ENCODE assay signal across 17 cellular contexts in the genomic region with DNA sequence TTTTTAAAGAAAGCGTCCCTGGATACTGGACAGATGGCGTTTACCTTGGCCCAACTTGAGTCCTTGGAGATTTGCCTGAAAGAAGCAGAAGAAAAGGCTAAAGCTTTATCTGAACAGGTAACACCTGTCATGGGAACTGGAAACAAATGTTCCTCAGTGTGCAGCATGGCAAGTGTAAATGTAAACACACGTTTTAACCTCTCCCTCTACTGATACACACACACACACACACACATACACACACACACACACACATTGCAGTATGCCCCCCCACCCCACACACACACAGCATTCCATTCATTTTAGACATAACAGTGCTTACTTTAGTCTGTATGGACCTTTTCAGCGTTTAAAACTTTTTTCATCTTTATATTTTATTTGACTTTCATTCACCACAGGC. TPM values are rescaled to one million over a fixed set of nuclear protein-coding genes. Genes with fewer than 3 reads are reported as not detected.
DNase-seq lines count a peak whose midpoint lies in the region; ATAC-seq and TF ChIP-seq lines count a peak whose summit lies in the region.
"Had no signal": no experiment of that assay in that cellular context is flagged by ENCODE, and none has a peak within 500 bp of the region (broad histone marks: within the 10 kb centered on the region; RNA-seq: fewer than 3 reads in every experiment).

No MANE protein-coding gene starts in this region.

- H3K4me1 Mint-ChIP-seq in WTC11, result peaks cover 29% of the 10 kb centered on the region
- no peaks in the 10 kb centered on the region for H3K4me1 Mint-ChIP-seq in activated T-helper 17 cell treated with anti-CD3 and anti-CD28 coated beads, Interleukin-2, amount 50 U/mL, for 72 hours

- no peaks in the 10 kb centered on the region; the same call in 1 of the 2 replicates for H3K9me3 Mint-ChIP-seq in WTC11
- H3K9me3 Mint-ChIP-seq in activated T-helper 17 cell treated with anti-CD3 and anti-CD28 coated beads, Interleukin-2, amount 50 U/mL, for 72 hours, result no peaks in the 10 kb centered on the region

- 0 out of 2 replicates have a peak, but pooled peaks cover 3% of the 10 kb centered on the region for H3K36me3 Mint-ChIP-seq in WTC11
- no peaks in the 10 kb centered on the region for H3K36me3 Mint-ChIP-seq in activated T-helper 17 cell treated with anti-CD3 and anti-CD28 coated beads, Interleukin-2, amount 50 U/mL, for 72 hours (ENCODE audit: low read depth)

- H3K4me3 ChIP-seq in AG10803 (ENCODE audit: low read length) (no peak overlapping the region), LNCaP clone FGC (ENCODE audit: low read depth, low read length) (no peak overlapping the region), left lung (no peak overlapping the region)
- H3K4me3 ChIP-seq: testis had no signal

- TF ChIP-seq CTCF in AG10803 (conservative IDR thresholded peaks at IDR 0.05; ENCODE audit: low read length), result no peak
- TF ChIP-seq CTCF in LNCaP clone FGC (IDR thresholded peaks at IDR 0.05; ENCODE audit: control insufficient read depth, extremely low read depth, insufficient read depth), result no peak
- no peak for TF ChIP-seq CTCF in left lung (IDR thresholded peaks at IDR 0.05)
- no peak for TF ChIP-seq CTCF in WTC11 (IDR thresholded peaks at IDR 0.05)

- ATAC-seq in left lung (peak; percentile 69), WTC11 (no peak), GM18909 (IDR thresholded peaks at IDR 0.05; ENCODE audit: poor library complexity, unreplicated experiment) (no peak)
- no peak for ATAC-seq in activated T-helper 17 cell treated with anti-CD3 and anti-CD28 coated beads, Interleukin-2, amount 50 U/mL, for 72 hours (replicated peaks)

- no peaks in the 10 kb centered on the region for H3K4me1 ChIP-seq in left lung
- H3K4me1 ChIP-seq: testis had no signal

- H3K4me3 Mint-ChIP-seq in WTC11, result no peak overlapping the region
- H3K4me3 Mint-ChIP-seq in activated T-helper 17 cell treated with anti-CD3 and anti-CD28 coated beads, Interleukin-2, amount 50 U/mL, for 72 hours, result no peak overlapping the region

- DNase-seq in AG10803 (ENCODE audit: low read depth) (peak; percentile 49), LNCaP clone FGC (ENCODE audit: low read depth) (peak; percentile 94), astrocyte of the hippocampus (ENCODE audit: low read depth, low spot score) (peak; percentile 64), left lung (no peak), SW 1271 (lab: John Stamatoyannopoulos, UW) (no peak), WTC11 (ENCODE audit: low spot score) (no peak)
- DNase-seq: activated CD4-positive, alpha-beta T cell treated with anti-CD3 and anti-CD28 coated beads, Interleukin-2, amount 50 U/mL, for 48 hours; amygdala; H7; NCI-H2029; SHP77; stimulated activated CD4-positive, alpha-beta T cell treated with anti-CD3 and anti-CD28 coated beads, Interleukin-15, amount 100 ng/mL, for 24 hours; testis had no signal

- 0 out of 2 replicates have a peak, but pooled peaks cover 4% of the 10 kb centered on the region for H3K27me3 Mint-ChIP-seq in WTC11 (ENCODE audit: low read depth)
- H3K27me3 Mint-ChIP-seq in activated T-helper 17 cell treated with anti-CD3 and anti-CD28 coated beads, Interleukin-2, amount 50 U/mL, for 72 hours, result no peaks in the 10 kb centered on the region

- POLR2A ChIA-PET in WTC11 (lab: Charles Lee), result no interaction called here

- CTCF ChIA-PET in WTC11 (lab: Charles Lee), result no interaction called here

- H3K27ac ChIP-seq in left lung, result no peak overlapping the region
- H3K27ac ChIP-seq: testis had no signal

- H3K36me3 ChIP-seq in left lung, result no peaks in the 10 kb centered on the region

- no peak overlapping the region for H3K27ac Mint-ChIP-seq in WTC11
- no peak overlapping the region for H3K27ac Mint-ChIP-seq in activated T-helper 17 cell treated with anti-CD3 and anti-CD28 coated beads, Interleukin-2, amount 50 U/mL, for 72 hours

- no peaks in the 10 kb centered on the region for H3K27me3 ChIP-seq in left lung
- H3K27me3 ChIP-seq: testis had no signal

- H3K9me3 ChIP-seq in left lung, result no peaks in the 10 kb centered on the region
- H3K9me3 ChIP-seq: testis had no signal

- intact Hi-C loops in left lung (cut with DNase I), result no loop called here

TF ChIP-seq in WTC11, 78 proteins besides CTCF, POLR2A, EP300 and RAD21 (continues in another document):
- TF ChIP-seq, protein P1, sequence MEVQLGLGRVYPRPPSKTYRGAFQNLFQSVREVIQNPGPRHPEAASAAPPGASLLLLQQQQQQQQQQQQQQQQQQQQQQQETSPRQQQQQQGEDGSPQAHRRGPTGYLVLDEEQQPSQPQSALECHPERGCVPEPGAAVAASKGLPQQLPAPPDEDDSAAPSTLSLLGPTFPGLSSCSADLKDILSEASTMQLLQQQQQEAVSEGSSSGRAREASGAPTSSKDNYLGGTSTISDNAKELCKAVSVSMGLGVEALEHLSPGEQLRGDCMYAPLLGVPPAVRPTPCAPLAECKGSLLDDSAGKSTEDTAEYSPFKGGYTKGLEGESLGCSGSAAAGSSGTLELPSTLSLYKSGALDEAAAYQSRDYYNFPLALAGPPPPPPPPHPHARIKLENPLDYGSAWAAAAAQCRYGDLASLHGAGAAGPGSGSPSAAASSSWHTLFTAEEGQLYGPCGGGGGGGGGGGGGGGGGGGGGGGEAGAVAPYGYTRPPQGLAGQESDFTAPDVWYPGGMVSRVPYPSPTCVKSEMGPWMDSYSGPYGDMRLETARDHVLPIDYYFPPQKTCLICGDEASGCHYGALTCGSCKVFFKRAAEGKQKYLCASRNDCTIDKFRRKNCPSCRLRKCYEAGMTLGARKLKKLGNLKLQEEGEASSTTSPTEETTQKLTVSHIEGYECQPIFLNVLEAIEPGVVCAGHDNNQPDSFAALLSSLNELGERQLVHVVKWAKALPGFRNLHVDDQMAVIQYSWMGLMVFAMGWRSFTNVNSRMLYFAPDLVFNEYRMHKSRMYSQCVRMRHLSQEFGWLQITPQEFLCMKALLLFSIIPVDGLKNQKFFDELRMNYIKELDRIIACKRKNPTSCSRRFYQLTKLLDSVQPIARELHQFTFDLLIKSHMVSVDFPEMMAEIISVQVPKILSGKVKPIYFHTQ (CRISPR knock-in tag; IDR thresholded peaks at IDR 0.05), result no peak
- TF ChIP-seq ZNF138 (CRISPR knock-in tag; conservative IDR thresholded peaks at IDR 0.05) (no peak), ZNF121 (CRISPR knock-in tag; IDR thresholded peaks at IDR 0.05) (no peak), CREB1 (CRISPR knock-in tag; IDR thresholded peaks at IDR 0.05) (no peak), ESRRA (CRISPR knock-in tag; IDR thresholded peaks at IDR 0.05; ENCODE audit: borderline replicate concordance) (no peak)
- TF ChIP-seq, protein P2, sequence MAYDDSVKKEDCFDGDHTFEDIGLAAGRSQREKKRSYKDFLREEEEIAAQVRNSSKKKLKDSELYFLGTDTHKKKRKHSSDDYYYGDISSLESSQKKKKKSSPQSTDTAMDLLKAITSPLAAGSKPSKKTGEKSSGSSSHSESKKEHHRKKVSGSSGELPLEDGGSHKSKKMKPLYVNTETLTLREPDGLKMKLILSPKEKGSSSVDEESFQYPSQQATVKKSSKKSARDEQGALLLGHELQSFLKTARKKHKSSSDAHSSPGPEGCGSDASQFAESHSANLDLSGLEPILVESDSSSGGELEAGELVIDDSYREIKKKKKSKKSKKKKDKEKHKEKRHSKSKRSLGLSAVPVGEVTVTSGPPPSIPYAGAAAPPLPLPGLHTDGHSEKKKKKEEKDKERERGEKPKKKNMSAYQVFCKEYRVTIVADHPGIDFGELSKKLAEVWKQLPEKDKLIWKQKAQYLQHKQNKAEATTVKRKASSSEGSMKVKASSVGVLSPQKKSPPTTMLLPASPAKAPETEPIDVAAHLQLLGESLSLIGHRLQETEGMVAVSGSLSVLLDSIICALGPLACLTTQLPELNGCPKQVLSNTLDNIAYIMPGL (CRISPR knock-in tag; IDR thresholded peaks at IDR 0.05), result no peak
- TF ChIP-seq, protein P3, sequence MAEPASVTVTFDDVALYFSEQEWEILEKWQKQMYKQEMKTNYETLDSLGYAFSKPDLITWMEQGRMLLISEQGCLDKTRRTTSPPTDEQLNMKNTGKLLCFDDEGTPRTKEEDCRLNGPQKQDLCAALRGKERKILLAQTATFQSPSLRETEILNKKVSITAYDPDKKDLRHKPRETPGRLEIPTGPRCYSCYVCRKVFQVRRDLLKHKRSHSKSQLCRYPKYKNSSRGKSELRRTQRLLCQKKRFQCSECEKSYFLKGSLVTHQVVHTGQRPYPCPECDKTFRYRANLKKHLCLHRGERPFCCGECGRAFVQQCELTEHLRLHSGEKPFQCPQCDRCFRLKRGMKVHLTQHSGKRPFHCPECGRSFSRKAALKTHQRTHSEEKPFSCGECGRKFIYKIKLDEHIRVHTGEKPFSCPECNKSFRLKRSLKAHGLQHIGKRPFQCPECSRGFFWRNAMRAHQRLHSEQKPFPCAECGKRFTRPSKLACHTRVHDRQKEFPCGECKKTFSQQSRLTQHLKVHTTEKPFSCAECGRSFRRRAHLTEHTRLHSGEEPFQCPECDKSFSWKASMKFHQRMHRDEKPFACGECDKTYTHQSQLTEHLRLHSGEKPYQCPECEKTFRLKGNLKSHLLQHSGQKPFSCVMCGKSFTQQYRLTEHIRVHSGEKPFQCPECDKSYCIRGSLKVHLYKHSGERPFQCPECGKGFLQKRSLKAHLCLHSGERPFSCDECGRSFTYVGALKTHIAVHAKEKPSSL (CRISPR knock-in tag; conservative IDR thresholded peaks at IDR 0.05), result no peak

RNA-seq across cellular contexts. Expression of a gene that starts 51.1 kb away (rescaled TPM):
- total RNA-seq in left lung, result not detected
- total RNA-seq in WTC11 (2021), result 0.52 to 0.69 TPM (median 0.53 TPM) in 3 replicates
- total RNA-seq in activated T-helper 17 cell treated with anti-CD3 and anti-CD28 coated beads, Interleukin-2, amount 50 U/mL, for 72 hours, result not detected
- total RNA-seq: fibroblast of villous mesenchyme, posterior vena cava had no signal

Comparison
In these comparisons a context has a peak if more than half of its experiments do, and no peak if none do; other contexts are left out.
1. DNase-seq: peak in AG10803 (single experiment), LNCaP clone FGC (single experiment) and astrocyte of the hippocampus (single experiment); none in left lung (0 of 2), SW 1271 (0 of 2) and WTC11 (single experiment).